In the genomic region with DNA sequence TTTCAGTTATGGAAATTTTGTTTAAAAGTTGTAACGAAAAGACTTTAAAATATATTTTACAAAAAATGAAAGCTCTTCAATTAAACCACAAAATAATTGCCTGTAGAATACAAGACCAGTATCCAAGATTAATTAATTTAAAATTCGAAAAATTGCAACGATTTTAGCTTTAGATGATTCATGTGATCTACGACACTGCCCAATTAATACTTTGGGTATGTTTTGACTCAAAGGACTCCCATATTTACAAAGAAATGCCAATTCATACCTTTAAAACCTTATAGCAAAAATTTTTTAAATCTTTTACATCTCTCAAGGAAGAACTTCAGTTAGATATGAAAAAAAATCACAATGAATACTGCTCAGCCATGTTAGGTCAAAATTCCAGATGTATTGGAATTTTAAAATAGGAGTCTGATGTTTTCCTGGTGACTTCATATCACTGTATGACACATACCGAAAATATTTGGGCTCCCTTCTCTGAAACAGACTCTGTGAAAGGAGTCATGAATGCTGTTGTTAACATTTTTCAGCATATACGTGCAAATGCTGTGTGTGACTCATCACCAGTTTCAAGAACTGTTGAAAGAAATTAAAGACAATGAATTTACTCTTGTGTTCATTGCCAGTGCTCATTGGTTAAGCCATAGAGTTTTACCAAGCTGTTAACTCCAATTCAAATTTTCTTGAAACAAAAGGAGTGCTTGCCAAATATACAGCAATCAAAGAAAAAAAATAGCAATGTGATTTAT, we compare ENCODE assay signal across 8 cellular contexts. TPM values are rescaled to one million over a fixed set of nuclear protein-coding genes. Genes with fewer than 3 reads are reported as not detected.
DNase-seq lines count a peak whose midpoint lies in the region; ATAC-seq and TF ChIP-seq lines count a peak whose summit lies in the region.

No MANE protein-coding gene starts in this region.

- H3K4me1 ChIP-seq in ACC112 (ENCODE audit: control insufficient read depth, insufficient read depth, low read length, unreplicated experiment): peaks cover 36% of the 10 kb centered on the region

- H3K36me3 ChIP-seq in ACC112 (ENCODE audit: insufficient read depth, low read length): no peaks in the 10 kb centered on the region

- DNase-seq in LoVo (ENCODE audit: low spot score) (peak; percentile 65), SKM-1 treated with dmso at 0.1 percent for 144 hours (lab: John Stamatoyannopoulos, UW; ENCODE audit: unreplicated experiment) (no peak), substantia nigra (lab: John Stamatoyannopoulos, UW) (no peak)

- no peaks in the 10 kb centered on the region for H3K79me2 ChIP-seq in ACC112 (ENCODE audit: control insufficient read depth, insufficient read depth, low read length, unreplicated experiment)

- H3K27ac ChIP-seq in ACC112 (ENCODE audit: low read depth, low read length): peak overlapping the region; percentile 100
- H3K27ac ChIP-seq in substantia nigra (ENCODE audit: low read depth, low read length, poor library complexity, severe bottlenecking): no peak overlapping the region

- H3K27me3 Mint-ChIP-seq in brain (no peaks in the 10 kb centered on the region), nephron (ENCODE audit: low read depth) (no peaks in the 10 kb centered on the region)

- ATAC-seq in GM19043 (IDR thresholded peaks at IDR 0.05; ENCODE audit: low read depth, unreplicated experiment) (peak; percentile 68), GM21528 (IDR thresholded peaks at IDR 0.05; ENCODE audit: low FRiP score, unreplicated experiment) (no peak)

- H3K4me3 Mint-ChIP-seq in brain (peak overlapping the region in 4 of 5 experiments; percentile 6 to 45 (median 40)), nephron (no peak overlapping the region)

- H3K4me1 Mint-ChIP-seq in brain (peaks cover 14% of the 10 kb centered on the region), nephron (peaks cover 6% of the 10 kb centered on the region)

- H3K4me3 ChIP-seq in ACC112 (ENCODE audit: low read depth, low read length): peak overlapping the region; percentile 80

- H3K27ac Mint-ChIP-seq in brain: peak overlapping the region; percentile 27 to 93 (median 77)
- peak overlapping the region in 2 of 3 experiments; percentile 30 to 64 for H3K27ac Mint-ChIP-seq in nephron

- TF ChIP-seq CTCF in brain (conservative IDR thresholded peaks at IDR 0.05) (no peak), nephron (IDR thresholded peaks at IDR 0.05; ENCODE audit: unreplicated experiment in 3 of 3) (no peak)

- H3K9me3 Mint-ChIP-seq in brain: peaks cover 0 to 9% (median 0%) of the 10 kb centered on the region in 5 experiments
- no peaks in the 10 kb centered on the region for H3K9me3 Mint-ChIP-seq in nephron

- H3K36me3 Mint-ChIP-seq in brain (no peaks in the 10 kb centered on the region), nephron (ENCODE audit: low read depth) (no peaks in the 10 kb centered on the region)

- H3K27me3 ChIP-seq in ACC112 (ENCODE audit: insufficient read depth, low read length): no peaks in the 10 kb centered on the region

- peak overlapping the region; percentile 73 for H2AFZ ChIP-seq in ACC112 (ENCODE audit: low read length, unreplicated experiment)

RNA-seq across cellular contexts. Expression of gene SMS, which starts 13.8 kb away (rescaled TPM):
- 147 TPM for polyA plus RNA-seq in brain (ENCODE audit: insufficient read depth, low read depth, low replicate concordance)

Comparison
In these comparisons a context has a peak if more than half of its experiments do, and no peak if none do; other contexts are left out.
1. H3K4me3 Mint-ChIP-seq: peak in brain (4 of 5); none in nephron (0 of 3).